In genomic region chr5:126188804-126189203, GRCh38 we compare ENCODE assay signal across 17 cellular contexts.
DNase-seq lines count a peak whose midpoint lies in the region; ATAC-seq, FAIRE-seq and TF ChIP-seq lines count a peak whose summit lies in the region.
"Had no signal": no experiment of that assay in that cellular context is flagged by ENCODE, and none has a peak within 500 bp of the region (broad histone marks: within the 10 kb centered on the region; RNA-seq: fewer than 3 reads in every experiment).

No MANE protein-coding gene starts in this region.

- intact Hi-C loops in GM12878 (cut with micrococcal nuclease; ENCODE audit: unreplicated experiment), result no loop called here
- intact Hi-C loops in activated T-helper 1 cell treated with anti-CD3 and anti-CD28 coated beads, Interleukin-12 subunit alpha, Interleukin-12 subunit beta, Interleukin-2, Interleukin-4 antibody, amounts not matched to agents 30 ng/mL and 10 ng/mL and 1 ng/mL, durations not matched to agents 14 hours and 24 hours and 36 hours (cut with micrococcal nuclease), result no loop called here

- no peaks in the 10 kb centered on the region for H3K36me3 ChIP-seq in GM12878 (ENCODE audit: control insufficient read depth in 2 of 2, insufficient read depth in 2 of 2, low read length in 1 of 2)
- no peaks in the 10 kb centered on the region for H3K36me3 ChIP-seq in mesodermal cell (ENCODE audit: control insufficient read depth, insufficient read depth, low read length)
- H3K36me3 ChIP-seq: SJCRH30 had no signal

- no peak overlapping the region for H2BK120ac ChIP-seq in H9 (ENCODE audit: low read depth, low read length, poor library complexity, severe bottlenecking)

- no peak for FAIRE-seq in GM12878 (lab: Jason Lieb, UNC)
- FAIRE-seq: G401.6, GM18507 had no signal

- H3K9me3 ChIP-seq in H9 (ENCODE audit: control insufficient read depth, low read depth, low read length) (no peaks in the 10 kb centered on the region), GM12878 (replicated peaks; ENCODE audit: control insufficient read depth, insufficient read depth, low read length) (no peaks in the 10 kb centered on the region), mesodermal cell (ENCODE audit: control insufficient read depth, low read length) (peaks cover 3% of the 10 kb centered on the region)
- H3K9me3 ChIP-seq: SJCRH30 had no signal

- CTCF ChIA-PET in GM12878 (lab: Yijun Ruan, JAX), result no interaction called here

- DNase-seq in H9, result no peak
- no peak for DNase-seq in GM12878 (ENCODE audit: low read depth, low spot score)
- DNase-seq in natural killer cell treated with Interleukin-12 subunit alpha and Interleukin-12 subunit beta and Interleukin-15 and Interleukin-18, amount 100 ng/mL, for 72 hours (ENCODE audit: low spot score), result no peak
- no peak for DNase-seq in NCI-H2227 (lab: John Stamatoyannopoulos, UW; ENCODE audit: unreplicated experiment)
- DNase-seq in activated T-helper 1 cell treated with anti-CD3 and anti-CD28 coated beads, Interleukin-12 subunit alpha, Interleukin-12 subunit beta, Interleukin-2, Interleukin-4 antibody, amounts not matched to agents 30 ng/mL and 10 ng/mL and 1 ng/mL, durations not matched to agents 14 hours and 24 hours and 36 hours (ENCODE audit: low spot score), result no peak
- DNase-seq: Calu3; CD4-positive, alpha-beta T cell; H7; NCI-H187; NCI-H446; RPMI8226; SJCRH30 had no signal

- in situ Hi-C loops in GM12878 (cut with MboI), result no loop called here

- no peak overlapping the region for H4K91ac ChIP-seq in H9 (ENCODE audit: insufficient read length, low read depth, low read length)

- H2AFZ ChIP-seq in H9 (ENCODE audit: low read length) (no peak overlapping the region), GM12878 (ENCODE audit: control insufficient read depth, low read depth, low read length) (no peak overlapping the region)

- peaks cover 0 to 14% (median 3%) of the 10 kb centered on the region in 3 experiments; a peak in 3 of 7 replicates for H3K36me3 Mint-ChIP-seq in H9 (ENCODE audit: insufficient read depth in 1 of 3, low read depth in 3 of 3)
- H3K36me3 Mint-ChIP-seq in natural killer cell treated with Interleukin-12 subunit alpha and Interleukin-12 subunit beta and Interleukin-15 and Interleukin-18, amount 100 ng/mL, for 72 hours, result no peaks in the 10 kb centered on the region
- no peaks in the 10 kb centered on the region for H3K36me3 Mint-ChIP-seq in activated T-helper 1 cell treated with anti-CD3 and anti-CD28 coated beads, Interleukin-12 subunit alpha, Interleukin-12 subunit beta, Interleukin-2, Interleukin-4 antibody, amounts not matched to agents 30 ng/mL and 10 ng/mL and 1 ng/mL, durations not matched to agents 14 hours and 24 hours and 36 hours (ENCODE audit: low read depth)

- no peak overlapping the region for H3K4ac ChIP-seq in H9 (ENCODE audit: low read depth, low read length)

- no peaks in the 10 kb centered on the region for H3K79me1 ChIP-seq in H9 (ENCODE audit: insufficient read depth, low read depth, low read length, poor library complexity, severe bottlenecking)

- no TSS peak for BruUV-seq in GM12878 (replicated peaks; lab: Mats Ljungman, UMichigan)

- H3K23me2 ChIP-seq in H9 (ENCODE audit: insufficient read length, low read depth, low read length, poor library complexity, severe bottlenecking), result no peaks in the 10 kb centered on the region

- no peak for TF ChIP-seq RAD21 in GM12878 (IDR thresholded peaks at IDR 0.05; ENCODE audit: insufficient read depth, low read depth, low read length)

- no peak overlapping the region for H2AK5ac ChIP-seq in H9 (ENCODE audit: insufficient read length, low read length)

- no peak overlapping the region for H2BK15ac ChIP-seq in H9 (ENCODE audit: low read depth, low read length)

- no peak overlapping the region for H3K18ac ChIP-seq in H9 (ENCODE audit: insufficient read length, low read depth, low read length)

- H3K9me3 Mint-ChIP-seq in H9, result peaks cover 5 to 8% of the 10 kb centered on the region in 2 experiments; a peak in 4 of 5 replicates
- peaks cover 4% of the 10 kb centered on the region for H3K9me3 Mint-ChIP-seq in natural killer cell treated with Interleukin-12 subunit alpha and Interleukin-12 subunit beta and Interleukin-15 and Interleukin-18, amount 100 ng/mL, for 72 hours
- no peaks in the 10 kb centered on the region for H3K9me3 Mint-ChIP-seq in activated T-helper 1 cell treated with anti-CD3 and anti-CD28 coated beads, Interleukin-12 subunit alpha, Interleukin-12 subunit beta, Interleukin-2, Interleukin-4 antibody, amounts not matched to agents 30 ng/mL and 10 ng/mL and 1 ng/mL, durations not matched to agents 14 hours and 24 hours and 36 hours

- H3K4me2 ChIP-seq in H9 (ENCODE audit: insufficient read depth, insufficient read length, low read length), result no peak overlapping the region
- no peak overlapping the region for H3K4me2 ChIP-seq in GM12878 (ENCODE audit: control insufficient read depth, insufficient read depth)

- TF ChIP-seq CTCF in H9 (conservative IDR thresholded peaks at IDR 0.05) (no peak), GM12878 (IDR thresholded peaks at IDR 0.05 in 2 of 3, conservative IDR thresholded peaks at IDR 0.05 in 1 of 3; ENCODE audit: control insufficient read depth in 2 of 3, extremely low read depth in 1 of 3, insufficient read depth in 1 of 3, low read depth in 3 of 3, low read length in 3 of 3) (no peak)

- H3K79me2 ChIP-seq in H9 (ENCODE audit: insufficient read depth, low read length) (no peaks in the 10 kb centered on the region), GM12878 (ENCODE audit: control insufficient read depth, insufficient read depth, low read length) (no peaks in the 10 kb centered on the region)

- H4K8ac ChIP-seq in H9 (replicated peaks; ENCODE audit: insufficient read length, low read depth, low read length), result peak overlapping the region; percentile 84

- H3K4me3 Mint-ChIP-seq in H9, result no peak overlapping the region
- no peak overlapping the region for H3K4me3 Mint-ChIP-seq in natural killer cell treated with Interleukin-12 subunit alpha and Interleukin-12 subunit beta and Interleukin-15 and Interleukin-18, amount 100 ng/mL, for 72 hours
- no peak overlapping the region for H3K4me3 Mint-ChIP-seq in activated T-helper 1 cell treated with anti-CD3 and anti-CD28 coated beads, Interleukin-12 subunit alpha, Interleukin-12 subunit beta, Interleukin-2, Interleukin-4 antibody, amounts not matched to agents 30 ng/mL and 10 ng/mL and 1 ng/mL, durations not matched to agents 14 hours and 24 hours and 36 hours
- H3K4me3 Mint-ChIP-seq: B cell; CD4-positive, alpha-beta T cell had no signal

- no peak overlapping the region for H3K56ac ChIP-seq in H9 (ENCODE audit: insufficient read length, low read depth, low read length)

- no peak overlapping the region for H3K27ac Mint-ChIP-seq in H9
- no peak overlapping the region for H3K27ac Mint-ChIP-seq in natural killer cell treated with Interleukin-12 subunit alpha and Interleukin-12 subunit beta and Interleukin-15 and Interleukin-18, amount 100 ng/mL, for 72 hours
- H3K27ac Mint-ChIP-seq in activated T-helper 1 cell treated with anti-CD3 and anti-CD28 coated beads, Interleukin-12 subunit alpha, Interleukin-12 subunit beta, Interleukin-2, Interleukin-4 antibody, amounts not matched to agents 30 ng/mL and 10 ng/mL and 1 ng/mL, durations not matched to agents 14 hours and 24 hours and 36 hours, result no peak overlapping the region
- H3K27ac Mint-ChIP-seq: B cell; CD4-positive, alpha-beta T cell had no signal

- H3K4me1 Mint-ChIP-seq in H9, result peaks cover 34 to 35% of the 10 kb centered on the region in 2 experiments
- H3K4me1 Mint-ChIP-seq in natural killer cell treated with Interleukin-12 subunit alpha and Interleukin-12 subunit beta and Interleukin-15 and Interleukin-18, amount 100 ng/mL, for 72 hours (ENCODE audit: low read depth in 2 of 2), result no peaks in the 10 kb centered on the region
- no peaks in the 10 kb centered on the region for H3K4me1 Mint-ChIP-seq in activated T-helper 1 cell treated with anti-CD3 and anti-CD28 coated beads, Interleukin-12 subunit alpha, Interleukin-12 subunit beta, Interleukin-2, Interleukin-4 antibody, amounts not matched to agents 30 ng/mL and 10 ng/mL and 1 ng/mL, durations not matched to agents 14 hours and 24 hours and 36 hours (ENCODE audit: low read depth)
- H3K4me1 Mint-ChIP-seq: B cell had no signal

- H2BK20ac ChIP-seq in H9 (ENCODE audit: low read depth, low read length, poor library complexity, severe bottlenecking), result no peak overlapping the region

- H3K27ac ChIP-seq in H9 (ENCODE audit: insufficient read length, low read depth, low read length) (no peak overlapping the region), GM12878 (ENCODE audit: control insufficient read depth, insufficient read depth) (no peak overlapping the region), mesodermal cell (ENCODE audit: low read depth, low read length, severe bottlenecking) (peak overlapping the region; percentile 23)
- H3K27ac ChIP-seq: SJCRH30 had no signal

- RAD21 ChIA-PET in GM12878 (lab: Charles Lee; ENCODE audit: unreplicated experiment), result no interaction called here

- no peaks in the 10 kb centered on the region for H4K20me1 ChIP-seq in H9 (ENCODE audit: control insufficient read depth, insufficient read depth, insufficient read length)
- no peaks in the 10 kb centered on the region for H4K20me1 ChIP-seq in GM12878 (ENCODE audit: control insufficient read depth, insufficient read depth)

- no peak overlapping the region for H3K23ac ChIP-seq in H9 (ENCODE audit: insufficient read length, low read depth, low read length)

- ATAC-seq in GM12878 (no peak), GM21390 (IDR thresholded peaks at IDR 0.05; ENCODE audit: unreplicated experiment) (no peak)
- no peak for ATAC-seq in natural killer cell treated with Interleukin-12 subunit alpha and Interleukin-12 subunit beta and Interleukin-15 and Interleukin-18, amount 100 ng/mL, for 72 hours

- no peaks in the 10 kb centered on the region for H3K27me3 ChIP-seq in H9 (ENCODE audit: insufficient read depth, low read length)
- H3K27me3 ChIP-seq in GM12878 (replicated peaks in 1 of 2; ENCODE audit: control insufficient read depth in 2 of 2, insufficient read depth in 2 of 2, low read length in 1 of 2), result no peaks in the 10 kb centered on the region
- H3K27me3 ChIP-seq: SJCRH30 had no signal

- H2BK5ac ChIP-seq in H9 (ENCODE audit: insufficient read length, low read length), result no peak overlapping the region

- peaks cover 24% of the 10 kb centered on the region for H3K27me3 Mint-ChIP-seq in H9 (ENCODE audit: low read depth)
- H3K27me3 Mint-ChIP-seq in natural killer cell treated with Interleukin-12 subunit alpha and Interleukin-12 subunit beta and Interleukin-15 and Interleukin-18, amount 100 ng/mL, for 72 hours, result no peaks in the 10 kb centered on the region
- no peaks in the 10 kb centered on the region for H3K27me3 Mint-ChIP-seq in activated T-helper 1 cell treated with anti-CD3 and anti-CD28 coated beads, Interleukin-12 subunit alpha, Interleukin-12 subunit beta, Interleukin-2, Interleukin-4 antibody, amounts not matched to agents 30 ng/mL and 10 ng/mL and 1 ng/mL, durations not matched to agents 14 hours and 24 hours and 36 hours (ENCODE audit: insufficient read depth)
- H3K27me3 Mint-ChIP-seq: B cell; CD4-positive, alpha-beta T cell had no signal

- no peak for TF ChIP-seq EP300 in GM12878 (IDR thresholded peaks at IDR 0.05; ENCODE audit: borderline replicate concordance in 1 of 2, control insufficient read depth in 1 of 2, low read depth in 2 of 2, low read length in 2 of 2)

- H3K4me3 ChIP-seq in GM12878 (no peak overlapping the region), mesodermal cell (ENCODE audit: extremely low read depth, insufficient read depth, low read length, poor library complexity, severe bottlenecking) (no peak overlapping the region)
- H3K4me3 ChIP-seq: SJCRH30 had no signal

- no peak overlapping the region for H3T11ph ChIP-seq in H9 (ENCODE audit: low read length)

- H4K5ac ChIP-seq in H9 (ENCODE audit: insufficient read length, low read depth, low read length), result no peak overlapping the region

- H3K4me1 ChIP-seq in H9 (ENCODE audit: insufficient read depth, low read length) (no peaks in the 10 kb centered on the region; the same call in 1 of the 2 replicates), GM12878 (ENCODE audit: control insufficient read depth, insufficient read depth, low read length) (no peaks in the 10 kb centered on the region), mesodermal cell (ENCODE audit: control insufficient read depth, insufficient read depth, low read length, poor library complexity, severe bottlenecking) (peaks cover 11% of the 10 kb centered on the region)
- H3K4me1 ChIP-seq: SJCRH30 had no signal

- SMC1A ChIA-PET in GM12878 (lab: Charles Lee; ENCODE audit: uncharacterized antibody, unreplicated experiment), result interaction anchor here (0.6 kb wide), 1 partner anchor 261 kb away, joined by 3 read pairs; no protein-coding TSS in a partner anchor

- no peak overlapping the region for H3K9ac ChIP-seq in H9 (ENCODE audit: extremely low read depth, insufficient read length, low read length)
- no peak overlapping the region for H3K9ac ChIP-seq in GM12878 (ENCODE audit: control insufficient read depth, insufficient read depth, low read length)

- no CpG with 5 or more reads among the region's 2 CpGs for WGBS in H9 (ENCODE audit: extremely low coverage, insufficient read length, low lambda C conversion rate)
- 57% methylated on average over 2 of the region's 2 CpGs for WGBS in GM12878 (ENCODE audit: insufficient coverage, insufficient replicate concordance, low lambda C conversion rate, missing lambda C conversion rate)
- whole genome bisulfite sequencing in mesodermal cell (ENCODE audit: insufficient coverage in 2 of 2), 2 experiments, result 100% methylated on average over 2 of the region's 2 CpGs; no CpG with 5 or more reads in 1 of the 2 experiments

- TF ChIP-seq POLR2A in GM12878 (IDR thresholded peaks at IDR 0.05; ENCODE audit: low read depth, low read length), result no peak

- no peak overlapping the region for H2BK12ac ChIP-seq in H9 (ENCODE audit: insufficient read length, low read depth, low read length)

- H3K14ac ChIP-seq in H9 (ENCODE audit: insufficient read depth, low read length), result no peak overlapping the region

- POLR2A ChIA-PET in GM12878 (lab: Charles Lee), result no interaction called here
